17 cellular contexts compared by ENCODE assay signal in the genomic region with DNA sequence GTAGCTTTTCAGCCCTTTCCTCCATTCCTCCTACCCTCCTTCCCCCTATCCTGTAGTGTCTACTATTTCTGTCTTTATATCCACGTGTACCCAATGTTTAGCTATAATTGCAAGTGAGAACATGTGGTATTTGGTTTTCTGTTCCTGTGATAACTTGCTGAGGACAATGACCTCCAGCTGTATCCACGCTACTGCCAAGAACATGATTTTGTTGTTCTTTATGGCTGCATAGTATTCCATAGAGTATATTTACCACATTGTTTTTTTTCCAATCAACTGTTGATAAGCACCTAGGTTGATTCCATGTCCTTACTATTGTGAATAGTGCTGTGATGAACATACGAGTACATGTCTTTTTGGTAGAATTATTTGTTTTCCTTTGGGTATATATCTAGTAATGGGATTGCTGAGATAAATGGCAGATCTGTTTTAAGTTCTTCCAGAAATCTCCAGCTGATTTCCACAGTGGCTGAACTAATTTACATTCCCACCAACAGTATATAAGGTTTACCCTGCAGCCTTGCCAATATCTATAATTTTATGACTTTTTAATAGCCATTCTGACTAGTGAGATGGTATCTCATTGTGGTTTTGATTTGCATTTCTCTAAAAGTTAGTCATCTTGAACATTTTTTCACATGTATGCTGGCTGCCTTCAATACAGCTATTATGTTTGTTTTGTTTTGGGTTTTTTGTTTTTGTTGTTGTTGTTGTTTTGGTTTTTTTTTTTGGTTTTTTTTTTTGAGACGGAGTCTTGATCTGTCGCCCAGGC. TPM values are rescaled to one million over a fixed set of nuclear protein-coding genes. Genes with fewer than 3 reads are reported as not detected.
DNase-seq lines count a peak whose midpoint lies in the region; ATAC-seq, FAIRE-seq and TF ChIP-seq lines count a peak whose summit lies in the region.
"Had no signal": no experiment of that assay in that cellular context is flagged by ENCODE, and none has a peak within 500 bp of the region (broad histone marks: within the 10 kb centered on the region; RNA-seq: fewer than 3 reads in every experiment).

No MANE protein-coding gene starts in this region.

- no peak overlapping the region for H3K27ac ChIP-seq in HepG2 (ENCODE audit: extremely low read length, insufficient read depth, low read length)
- no peak overlapping the region for H3K27ac ChIP-seq in right lobe of liver
- no peak overlapping the region for H3K27ac ChIP-seq in astrocyte (ENCODE audit: low read depth, low read length)
- H3K27ac ChIP-seq in uterus, result no peak overlapping the region
- H3K27ac ChIP-seq: BLaER1 had no signal

- H3K4me1 ChIP-seq in HepG2 (ENCODE audit: insufficient read depth, low read length) (no peaks in the 10 kb centered on the region), right lobe of liver (no peaks in the 10 kb centered on the region), astrocyte (ENCODE audit: insufficient read depth, low read length) (no peaks in the 10 kb centered on the region), uterus (no peaks in the 10 kb centered on the region)
- H3K4me1 ChIP-seq: BLaER1 had no signal

- TSS peak; percentile 39 for BruUV-seq in HepG2 (replicated peaks; lab: Mats Ljungman, UMichigan)

- in situ Hi-C loops in HepG2 (cut with HindIII; ENCODE audit: extremely low pct_ligation_motif_present, low pct_unique_long_range_greater_than_20kb), result loop anchor here (25.0 kb wide), 1 partner anchor 92 kb away; no protein-coding TSS in a partner anchor

- no peaks in the 10 kb centered on the region for H3K27me3 Mint-ChIP-seq in astrocyte (ENCODE audit: low read depth, unreplicated experiment)
- H3K27me3 Mint-ChIP-seq: CD8-positive, alpha-beta memory T cell had no signal

- ATAC-seq in HepG2 (no peak), right lobe of liver (no peak), GM21529 (IDR thresholded peaks at IDR 0.05; ENCODE audit: unreplicated experiment) (no peak)
- ATAC-seq: Right ventricle myocardium inferior had no signal

- H3K36me3 ChIP-seq in HepG2 (replicated peaks in 1 of 2; ENCODE audit: control insufficient read depth in 1 of 2, insufficient read depth in 2 of 2, low read length in 2 of 2), result peaks cover 16 to 60% of the 10 kb centered on the region in 2 experiments
- H3K36me3 ChIP-seq in right lobe of liver, result peaks cover 0 to 76% (median 33%) of the 10 kb centered on the region in 4 donors
- peaks cover 65% of the 10 kb centered on the region for H3K36me3 ChIP-seq in astrocyte (ENCODE audit: insufficient read depth, low read length)
- no peaks in the 10 kb centered on the region for H3K36me3 ChIP-seq in uterus

- no peaks in the 10 kb centered on the region for H4K20me1 ChIP-seq in HepG2 (ENCODE audit: insufficient read depth, low read length)
- H4K20me1 ChIP-seq in astrocyte (ENCODE audit: insufficient read depth, low read length), result no peaks in the 10 kb centered on the region
- H4K20me1 ChIP-seq: BLaER1 had no signal

- POLR2A ChIA-PET in HepG2 (lab: Yijun Ruan, JAX), result no interaction called here

- H3K9ac ChIP-seq in HepG2 (ENCODE audit: insufficient read depth, low read depth, low read length), result no peak overlapping the region
- H3K9ac ChIP-seq in astrocyte (ENCODE audit: low read length), result no peak overlapping the region
- H3K9ac ChIP-seq: BLaER1, SK-N-SH had no signal

- no peak for TF ChIP-seq CTCF in HepG2 (CRISPR knock-in tag; IDR thresholded peaks at IDR 0.05)
- TF ChIP-seq CTCF in right lobe of liver (IDR thresholded peaks at IDR 0.05), result no peak
- TF ChIP-seq CTCF in astrocyte (IDR thresholded peaks at IDR 0.05; ENCODE audit: insufficient read depth, low read depth, low read length), result no peak
- no peak for TF ChIP-seq CTCF in uterus (IDR thresholded peaks at IDR 0.05)

- 99% methylated on average over 5 of the region's 5 CpGs for WGBS in HepG2 (ENCODE audit: low lambda C conversion rate)
- 76% methylated on average over 5 of the region's 5 CpGs for WGBS in right lobe of liver (ENCODE audit: insufficient coverage, low coverage, low lambda C conversion rate, missing lambda C conversion rate)

- H3K4me2 ChIP-seq in HepG2 (ENCODE audit: low read depth, low read length) (no peak overlapping the region), astrocyte (ENCODE audit: low read length) (no peak overlapping the region)
- H3K4me2 ChIP-seq: BLaER1, SK-N-SH had no signal

- H3K27me3 ChIP-seq in HepG2 (ENCODE audit: control insufficient read depth in 1 of 2, insufficient read depth in 2 of 2, low read length in 2 of 2) (no peaks in the 10 kb centered on the region), right lobe of liver (no peaks in the 10 kb centered on the region), astrocyte (ENCODE audit: insufficient read depth, low read length) (no peaks in the 10 kb centered on the region), uterus (no peaks in the 10 kb centered on the region)
- H3K27me3 ChIP-seq: BLaER1 had no signal

- CTCF ChIA-PET in HepG2 (lab: Yijun Ruan, JAX; ENCODE audit: low intra/inter-chr PET ratio, low total read pairs), result no interaction called here

- H3K79me2 ChIP-seq in HepG2 (ENCODE audit: insufficient read depth, low read length), result no peaks in the 10 kb centered on the region
- no peaks in the 10 kb centered on the region for H3K79me2 ChIP-seq in astrocyte (ENCODE audit: insufficient read depth, low read length)

- H3K36me3 Mint-ChIP-seq in astrocyte (ENCODE audit: low read depth, unreplicated experiment), result peaks cover 21% of the 10 kb centered on the region

- no peak overlapping the region for H3K27ac Mint-ChIP-seq in astrocyte (ENCODE audit: unreplicated experiment)

- TF ChIP-seq POLR2A in HepG2 (IDR thresholded peaks at IDR 0.05; ENCODE audit: insufficient read depth in 1 of 2, low read depth in 2 of 2, low read length in 2 of 2), result no peak
- TF ChIP-seq POLR2A in right lobe of liver (IDR thresholded peaks at IDR 0.05), result no peak
- TF ChIP-seq POLR2A in uterus (IDR thresholded peaks at IDR 0.05), result no peak

- H3K4me1 Mint-ChIP-seq in astrocyte (ENCODE audit: low read depth, unreplicated experiment), result peaks cover 7% of the 10 kb centered on the region
- H3K4me1 Mint-ChIP-seq: CD8-positive, alpha-beta memory T cell had no signal

- H2AFZ ChIP-seq in HepG2 (ENCODE audit: low read length) (no peak overlapping the region), astrocyte (ENCODE audit: low read depth, low read length) (no peak overlapping the region)

- DNase-seq in HepG2 (ENCODE audit: low spot score), result no peak
- DNase-seq in right lobe of liver, result no peak
- peak; percentile 4 for DNase-seq in HS-5 (ENCODE audit: low read depth)
- no peak for DNase-seq in astrocyte (ENCODE audit: low read depth)
- no peak for DNase-seq in KG1 (lab: John Stamatoyannopoulos, UW)
- no peak for DNase-seq in uterus
- DNase-seq: ACHN; CD8-positive, alpha-beta memory T cell; HCEC 1CT; NCI-H1092; NCI-H1694; NCI-H2107; NCI-H748 treated with DMSO at 0.1 percent for 48 hours; SK-N-SH had no signal

- intact Hi-C loops in HepG2 (cut with micrococcal nuclease; ENCODE audit: unreplicated experiment), result no loop called here
- intact Hi-C loops in right lobe of liver (cut with DNase I), result no loop called here
- intact Hi-C loops in uterus (cut with DNase I; ENCODE audit: low total_unique reads), result no loop called here

- no peak overlapping the region for H3K4me3 Mint-ChIP-seq in astrocyte (ENCODE audit: unreplicated experiment)
- H3K4me3 Mint-ChIP-seq: CD8-positive, alpha-beta memory T cell had no signal

- H3K4me3 ChIP-seq in HepG2 (replicated peaks in 1 of 3; ENCODE audit: insufficient read depth in 1 of 3, low read depth in 2 of 3, low read length in 3 of 3) (no peak overlapping the region), right lobe of liver (no peak overlapping the region), astrocyte (ENCODE audit: insufficient read depth, low read depth, low read length) (no peak overlapping the region), uterus (no peak overlapping the region)
- H3K4me3 ChIP-seq: BLaER1 had no signal

- no peaks in the 10 kb centered on the region for H3K9me3 Mint-ChIP-seq in astrocyte (ENCODE audit: unreplicated experiment)
- H3K9me3 Mint-ChIP-seq: CD8-positive, alpha-beta memory T cell had no signal

- no peak for TF ChIP-seq RAD21 in HepG2 (CRISPR knock-in tag; IDR thresholded peaks at IDR 0.05)

- no peak for TF ChIP-seq EP300 in HepG2 (IDR thresholded peaks at IDR 0.05; ENCODE audit: low read depth in 2 of 2, low read length in 2 of 2)
- TF ChIP-seq EP300 in HepG2 (CRISPR knock-in tag; IDR thresholded peaks at IDR 0.05; ENCODE audit: borderline replicate concordance), result no peak

- H3K9me3 ChIP-seq in HepG2 (ENCODE audit: low read length) (no peaks in the 10 kb centered on the region), right lobe of liver (no peaks in the 10 kb centered on the region), astrocyte (ENCODE audit: insufficient read depth, low read depth, low read length) (no peaks in the 10 kb centered on the region), uterus (no peaks in the 10 kb centered on the region)
- H3K9me3 ChIP-seq: BLaER1, SK-N-SH had no signal

- FAIRE-seq in HepG2 (lab: Jason Lieb, UNC) (no peak), astrocyte (lab: Jason Lieb, UNC) (peak; percentile 71)

RNA-seq across cellular contexts. Expression of a gene that starts 10.9 kb away (rescaled TPM):
- total RNA-seq in HepG2 (2016; rRNA removed; fragmentation: Illumina TruSeq; extraction: Trizol), result 93.8 and 98.3 TPM in 2 replicates
- total RNA-seq in HepG2 (2016; cell fraction: cytosol; rRNA removed; fragmentation: Illumina TruSeq; extraction: Trizol; ENCODE audit: low read depth), result 118 and 126 TPM in 2 replicates
- total RNA-seq in HepG2 (2016; cell fraction: insoluble cytoplasmic fraction; rRNA removed; fragmentation: Illumina TruSeq; extraction: Trizol), result 95.1 and 104 TPM in 2 replicates
- total RNA-seq in HepG2 (2016; cell fraction: membrane; rRNA removed; fragmentation: Illumina TruSeq; extraction: Trizol), result 137 and 150 TPM in 2 replicates
- 31.9 and 32.6 TPM in 2 replicates for total RNA-seq in HepG2 (2016; cell fraction: nucleus; rRNA removed; fragmentation: Illumina TruSeq; extraction: Trizol)
- polyA plus RNA-seq in HepG2 (2011; rRNA removed), result 19.5 and 22.7 TPM in 2 replicates
- 26.8 and 28.8 TPM in 2 replicates for polyA plus RNA-seq in HepG2 (2011; cell fraction: cytosol; rRNA removed)
- 7.9 and 9.7 TPM in 2 replicates for polyA plus RNA-seq in HepG2 (2011; cell fraction: nucleus; rRNA removed)
- 30.5 and 39.3 TPM in 2 replicates for polyA plus RNA-seq in HepG2 (2012)
- 114 and 127 TPM in 2 replicates for polyA plus RNA-seq in HepG2 (2016; cell fraction: cytosol; fragmentation: Illumina TruSeq; extraction: Trizol; ENCODE audit: low read depth)
- 98.1 and 98.9 TPM in 2 replicates for polyA plus RNA-seq in HepG2 (2016; cell fraction: insoluble cytoplasmic fraction; fragmentation: Illumina TruSeq; extraction: Trizol; ENCODE audit: low read depth)
- 120 and 125 TPM in 2 replicates for polyA plus RNA-seq in HepG2 (2016; cell fraction: membrane; fragmentation: Illumina TruSeq; extraction: Trizol; ENCODE audit: low read depth)
- 56.8 and 64.5 TPM in 2 replicates for polyA plus RNA-seq in HepG2 (2016; cell fraction: nucleus; fragmentation: Illumina TruSeq; extraction: Trizol; ENCODE audit: insufficient read depth, low read depth)
- 14.1 and 34.1 TPM in 2 replicates for polyA minus RNA-seq in HepG2 (2011; rRNA and poly(A)+ RNA removed; ENCODE audit: low replicate concordance)
- 10.8 and 11.9 TPM in 2 replicates for polyA minus RNA-seq in HepG2 (2011; cell fraction: cytosol; rRNA and poly(A)+ RNA removed)
- 4.9 and 5.5 TPM in 2 replicates for polyA minus RNA-seq in HepG2 (2011; cell fraction: nucleus; rRNA and poly(A)+ RNA removed)
- 10 to 100 TPM; 17.1 to 49.4 (median 24.0) TPM for total RNA-seq in right lobe of liver
- 27.6 and 27.8 TPM in 2 replicates for total RNA-seq in astrocyte
- 100 to 1,000 TPM in 1 of 4 donors, 10 to 100 TPM in 3; 36.5 to 114 (median 58.1) TPM for total RNA-seq in uterus

RNA-seq across cellular contexts. Expression of a gene that starts 31.5 kb away (rescaled TPM):
- total RNA-seq in HepG2 (2016; rRNA removed; fragmentation: Illumina TruSeq; extraction: Trizol) (93.7 and 162 TPM in 2 replicates), right lobe of liver (10 to 100 TPM; 16.5 to 26.1 (median 22.2) TPM), astrocyte (101 and 106 TPM in 2 replicates), uterus (10 to 100 TPM; 18.2 to 68.6 (median 38.4) TPM)
- 9.1 and 11.1 TPM in 2 replicates for total RNA-seq in HepG2 (2016; cell fraction: cytosol; rRNA removed; fragmentation: Illumina TruSeq; extraction: Trizol; ENCODE audit: low read depth)
- 99.4 and 154 TPM in 2 replicates for total RNA-seq in HepG2 (2016; cell fraction: insoluble cytoplasmic fraction; rRNA removed; fragmentation: Illumina TruSeq; extraction: Trizol)
- total RNA-seq in HepG2 (2016; cell fraction: membrane; rRNA removed; fragmentation: Illumina TruSeq; extraction: Trizol), result 18.3 and 28.4 TPM in 2 replicates
- 53.4 and 68.3 TPM in 2 replicates for total RNA-seq in HepG2 (2016; cell fraction: nucleus; rRNA removed; fragmentation: Illumina TruSeq; extraction: Trizol)
- 19.6 and 27.3 TPM in 2 replicates for polyA plus RNA-seq in HepG2 (2011; rRNA removed)
- polyA plus RNA-seq in HepG2 (2011; cell fraction: cytosol; rRNA removed), result 5.3 and 10.8 TPM in 2 replicates
- polyA plus RNA-seq in HepG2 (2011; cell fraction: nucleus; rRNA removed), result 10.4 and 19.6 TPM in 2 replicates
- polyA plus RNA-seq in HepG2 (2012), result 55.1 and 58.2 TPM in 2 replicates
- polyA plus RNA-seq in HepG2 (2016; cell fraction: cytosol; fragmentation: Illumina TruSeq; extraction: Trizol; ENCODE audit: low read depth), result 10.9 and 11.2 TPM in 2 replicates
- polyA plus RNA-seq in HepG2 (2016; cell fraction: insoluble cytoplasmic fraction; fragmentation: Illumina TruSeq; extraction: Trizol; ENCODE audit: low read depth), result 125 and 141 TPM in 2 replicates
- 11.9 and 16.3 TPM in 2 replicates for polyA plus RNA-seq in HepG2 (2016; cell fraction: membrane; fragmentation: Illumina TruSeq; extraction: Trizol; ENCODE audit: low read depth)
- 109 and 112 TPM in 2 replicates for polyA plus RNA-seq in HepG2 (2016; cell fraction: nucleus; fragmentation: Illumina TruSeq; extraction: Trizol; ENCODE audit: insufficient read depth, low read depth)
- 3.3 and 9.7 TPM in 2 replicates for polyA minus RNA-seq in HepG2 (2011; rRNA and poly(A)+ RNA removed; ENCODE audit: low replicate concordance)
- 9.6 and 15.2 TPM in 2 replicates for polyA minus RNA-seq in HepG2 (2011; cell fraction: cytosol; rRNA and poly(A)+ RNA removed)
- polyA minus RNA-seq in HepG2 (2011; cell fraction: nucleus; rRNA and poly(A)+ RNA removed), result 21.0 and 21.1 TPM in 2 replicates
